ENCODE assay signal across 10 cellular contexts in genomic region chr2:46134531-46135229, GRCh38.
DNase-seq lines count a peak whose midpoint lies in the region; ATAC-seq and TF ChIP-seq lines count a peak whose summit lies in the region.
"Had no signal": no experiment of that assay in that cellular context is flagged by ENCODE, and none has a peak within 500 bp of the region (broad histone marks: within the 10 kb centered on the region; RNA-seq: fewer than 3 reads in every experiment).

No MANE protein-coding gene starts in this region.

- TF ChIP-seq CTCF in LNCaP clone FGC (IDR thresholded peaks at IDR 0.05; ENCODE audit: control insufficient read depth, extremely low read depth, insufficient read depth), result no peak
- no peak for TF ChIP-seq CTCF in astrocyte of the spinal cord (IDR thresholded peaks at IDR 0.05; ENCODE audit: low read depth, low read length)
- TF ChIP-seq CTCF in stomach (IDR thresholded peaks at IDR 0.05), result no peak

- in situ Hi-C loops in astrocyte of the spinal cord (cut with HindIII; ENCODE audit: low sequenced_read_pairs), result no loop called here

- peak; percentile 83 for DNase-seq in LNCaP clone FGC (ENCODE audit: low read depth)
- DNase-seq in astrocyte of the spinal cord (ENCODE audit: low read depth, low spot score), result peak; percentile 40
- peak; percentile 69 for DNase-seq in hepatic stellate cell (ENCODE audit: low spot score)
- no peak for DNase-seq in stomach
- no peak for DNase-seq in H4 (ENCODE audit: low spot score)
- DNase-seq: DND-41 had no signal

- peaks cover 0 to 31% (median 20%) of the 10 kb centered on the region in 4 donors for H3K4me1 ChIP-seq in stomach

- no peaks in the 10 kb centered on the region for H3K36me3 ChIP-seq in stomach

- H3K4me3 ChIP-seq in LNCaP clone FGC (ENCODE audit: low read depth, low read length) (no peak overlapping the region), astrocyte of the spinal cord (ENCODE audit: low read depth, low read length) (no peak overlapping the region), stomach (no peak overlapping the region)

- peak overlapping the region in 3 of 5 donors; percentile 34 to 59 (median 48) for H3K27ac ChIP-seq in stomach

- ATAC-seq in HG03469 (IDR thresholded peaks at IDR 0.05; ENCODE audit: unreplicated experiment), result no peak
- no peak for ATAC-seq in HG02763 (IDR thresholded peaks at IDR 0.05; ENCODE audit: unreplicated experiment)
- ATAC-seq in HG02973 (IDR thresholded peaks at IDR 0.05; ENCODE audit: unreplicated experiment), result no peak
- ATAC-seq: stimulated activated memory B cell treated with anti-CD40 and anti-IgM and Interleukin-4, amounts not matched to agents 10 μg/mL and 1 μg/mL and 100 μg/mL, for 72 hours had no signal

- TF ChIP-seq EP300 in stomach (IDR thresholded peaks at IDR 0.05), result no peak

- WGBS in stomach, 5 donors, result 61 to 65% (median 64%) methylated on average over 8 of the region's 8 CpGs

- H3K27me3 ChIP-seq in stomach, result no peaks in the 10 kb centered on the region

- TF ChIP-seq POLR2A in stomach (IDR thresholded peaks at IDR 0.05), result no peak

- H3K9me3 ChIP-seq in stomach, result no peaks in the 10 kb centered on the region

- intact Hi-C loops in stomach (cut with DNase I; ENCODE audit: low total_unique reads), result no loop called here

Comparison
In these comparisons a context has a peak if more than half of its experiments do, and no peak if none do; other contexts are left out.
1. DNase-seq: peak in LNCaP clone FGC (single experiment), astrocyte of the spinal cord (single experiment) and hepatic stellate cell (single experiment); none in stomach (single experiment) and H4 (single experiment).